8 cellular contexts compared by ENCODE assay signal in genomic region chr7:76549855-76550248, GRCh38. TPM values are rescaled to one million over a fixed set of nuclear protein-coding genes. Genes with fewer than 3 reads are reported as not detected.
DNase-seq lines count a peak whose midpoint lies in the region; ATAC-seq, FAIRE-seq and TF ChIP-seq lines count a peak whose summit lies in the region.
"Not testable (repeated sequence)": the region's sequence is repeated elsewhere in the genome, so short reads cannot be mapped to it uniquely, and the experiment has no call there.

No MANE protein-coding gene starts in this region.

- peak overlapping the region; percentile 96 for H3K4me3 Mint-ChIP-seq in HFFc6
- H3K4me3 Mint-ChIP-seq in activated naive CD8-positive, alpha-beta T cell treated with anti-CD3 and anti-CD28 coated beads for 36 hours: peak overlapping the region; percentile 96

- peak overlapping the region; percentile 0 for H2AFZ ChIP-seq in endothelial cell of umbilical vein (ENCODE audit: low read depth, low read length)
- H2AFZ ChIP-seq in neural cell (ENCODE audit: low read depth, low read length): not testable (repeated sequence)

- not testable (repeated sequence) for TF ChIP-seq CTCF in HFFc6 (IDR thresholded peaks at IDR 0.05); endothelial cell of umbilical vein (IDR thresholded peaks at IDR 0.05; ENCODE audit: extremely low read depth in 1 of 2, insufficient read depth in 1 of 2, low read depth in 1 of 2, low read length in 2 of 2); neural cell (IDR thresholded peaks at IDR 0.05; ENCODE audit: poor library complexity, severe bottlenecking)

- not testable (repeated sequence) for H3K27me3 Mint-ChIP-seq in HFFc6 (ENCODE audit: insufficient read depth); activated naive CD8-positive, alpha-beta T cell treated with anti-CD3 and anti-CD28 coated beads for 36 hours

- not testable (repeated sequence) for H3K9me2 ChIP-seq in neural cell (ENCODE audit: insufficient read depth, low read length)

- not testable (repeated sequence) for H3K9me3 Mint-ChIP-seq in HFFc6; activated naive CD8-positive, alpha-beta T cell treated with anti-CD3 and anti-CD28 coated beads for 36 hours

- H3K79me2 ChIP-seq in endothelial cell of umbilical vein (ENCODE audit: control insufficient read depth, insufficient read depth, low read length): peaks cover 20% of the 10 kb centered on the region
- not testable (repeated sequence) for H3K79me2 ChIP-seq in neural cell (replicated peaks; ENCODE audit: insufficient read depth, low read length)

- peak overlapping the region; percentile 86 for H3K4me3 ChIP-seq in SK-N-MC
- peak overlapping the region; percentile 52 to 83 (median 65) for H3K4me3 ChIP-seq in endothelial cell of umbilical vein (replicated peaks in 1 of 3; ENCODE audit: insufficient read depth in 1 of 3, low read depth in 1 of 3, low read length in 3 of 3)
- peak overlapping the region; percentile 75 for H3K4me3 ChIP-seq in iPS-18c (ENCODE audit: insufficient read depth, low read depth, low read length)
- H3K4me3 ChIP-seq in neural cell (ENCODE audit: low read length): peak overlapping the region; percentile 72

- H3K9me3 ChIP-seq in SK-N-MC (ENCODE audit: low read depth, low read length); endothelial cell of umbilical vein (replicated peaks; ENCODE audit: control insufficient read depth, insufficient read depth, low read length); iPS-18c (ENCODE audit: control insufficient read depth, insufficient read depth, low read length); neural cell (ENCODE audit: low read length): not testable (repeated sequence)

- not testable (repeated sequence) for FAIRE-seq in endothelial cell of umbilical vein (lab: Jason Lieb, UNC)

- TF ChIP-seq EP300 in neural cell (conservative IDR thresholded peaks at IDR 0.05; ENCODE audit: poor library complexity, severe bottlenecking): not testable (repeated sequence)

- CTCF ChIA-PET in endothelial cell of umbilical vein (lab: Charles Lee): not testable (repeated sequence)

- not testable (repeated sequence) for ATAC-seq in stimulated activated naive CD8-positive, alpha-beta T cell treated with anti-CD3 and anti-CD28 coated beads, Interleukin-15, Interleukin-2, amounts not matched to agents 100 U/mL and 50 U/mL, for 24 hours

- H3K36me3 ChIP-seq in SK-N-MC (ENCODE audit: insufficient read depth, low read length); endothelial cell of umbilical vein (ENCODE audit: control insufficient read depth in 2 of 2, extremely low read depth in 1 of 2, insufficient read depth in 2 of 2, low read length in 2 of 2); neural cell (ENCODE audit: insufficient read depth, low read length): not testable (repeated sequence)

- H3K4me1 ChIP-seq in endothelial cell of umbilical vein (ENCODE audit: control insufficient read depth, extremely low read depth, insufficient read depth, low read length): not testable (repeated sequence)

- BruUV-seq in endothelial cell of umbilical vein (replicated peaks; lab: Mats Ljungman, UMichigan): not testable (repeated sequence)

- H3K4me2 ChIP-seq in endothelial cell of umbilical vein (ENCODE audit: insufficient read depth, low read length): peak overlapping the region; percentile 58
- H3K4me2 ChIP-seq in neural cell (ENCODE audit: low read length): not testable (repeated sequence)

- peaks cover 23% of the 10 kb centered on the region for H3K4me1 Mint-ChIP-seq in HFFc6 (ENCODE audit: low read depth)
- peaks cover 14% of the 10 kb centered on the region for H3K4me1 Mint-ChIP-seq in activated naive CD8-positive, alpha-beta T cell treated with anti-CD3 and anti-CD28 coated beads for 36 hours

- peak; percentile 1 for DNase-seq in Ammon's horn (ENCODE audit: low spot score)
- DNase-seq in HFFc6; SK-N-MC (ENCODE audit: low read depth, low spot score); activated naive CD8-positive, alpha-beta T cell treated with anti-CD3 and anti-CD28 coated beads for 36 hours; endothelial cell of umbilical vein (ENCODE audit: low read depth, low spot score): not testable (repeated sequence)
- DNase-seq in stimulated activated naive CD8-positive, alpha-beta T cell treated with anti-CD3 and anti-CD28 coated beads, Interleukin-15, Interleukin-2, amounts not matched to agents 100 U/mL and 50 U/mL, for 24 hours: peak; percentile 31

- not testable (repeated sequence) for TF ChIP-seq RAD21 in neural cell (conservative IDR thresholded peaks at IDR 0.05)

- intact Hi-C loops in endothelial cell of umbilical vein (cut with micrococcal nuclease): not testable (repeated sequence)

- peak overlapping the region; percentile 83 for H3K27ac Mint-ChIP-seq in HFFc6
- H3K27ac Mint-ChIP-seq in activated naive CD8-positive, alpha-beta T cell treated with anti-CD3 and anti-CD28 coated beads for 36 hours: peak overlapping the region; percentile 89

- not testable (repeated sequence) for TF ChIP-seq POLR2A in endothelial cell of umbilical vein (IDR thresholded peaks at IDR 0.05; ENCODE audit: low read depth, low read length)

- H3K27me3 ChIP-seq in endothelial cell of umbilical vein (ENCODE audit: control insufficient read depth in 2 of 2, insufficient read depth in 2 of 2, low read length in 2 of 2); neural cell (ENCODE audit: insufficient read depth, low read depth, low read length): not testable (repeated sequence)

- H3K9ac ChIP-seq in SK-N-MC (ENCODE audit: insufficient read length) (peak overlapping the region; percentile 91), endothelial cell of umbilical vein (replicated peaks; ENCODE audit: extremely low read depth, insufficient read depth, low read length) (peak overlapping the region; percentile 63), neural cell (ENCODE audit: low read length) (peak overlapping the region; percentile 78)

- POLR2A ChIA-PET in endothelial cell of umbilical vein (lab: Charles Lee): not testable (repeated sequence)

- H3K36me3 Mint-ChIP-seq in HFFc6 (ENCODE audit: low read depth): peaks cover 15% of the 10 kb centered on the region
- H3K36me3 Mint-ChIP-seq in activated naive CD8-positive, alpha-beta T cell treated with anti-CD3 and anti-CD28 coated beads for 36 hours: peaks cover 16% of the 10 kb centered on the region

- H3K27ac ChIP-seq in SK-N-MC; neural cell (ENCODE audit: low read length): not testable (repeated sequence)
- peak overlapping the region; percentile 75 for H3K27ac ChIP-seq in endothelial cell of umbilical vein (ENCODE audit: insufficient read depth, low read depth, low read length)

- not testable (repeated sequence) for H3K9me1 ChIP-seq in endothelial cell of umbilical vein (replicated peaks; ENCODE audit: control insufficient read depth, extremely low read depth, insufficient read depth, low read length)

- not testable (repeated sequence) for H4K20me1 ChIP-seq in endothelial cell of umbilical vein (replicated peaks; ENCODE audit: control insufficient read depth, extremely low read depth, insufficient read depth, low read length); neural cell (ENCODE audit: insufficient read depth)

- not testable (repeated sequence) for H3F3A ChIP-seq in neural cell (ENCODE audit: insufficient read depth, low read length, poor library complexity, severe bottlenecking)

- dilution Hi-C loops in endothelial cell of umbilical vein (cut with MboI; ENCODE audit: extremely low pct_ligation_motif_present, low sequenced_read_pairs): not testable (repeated sequence)

RNA-seq across cellular contexts. Expression of gene SPDYE16, which starts 6.8 kb away (rescaled TPM):
- under 1 TPM in 1 of 6 experiments, not detected in 5; 0.07 TPM for total RNA-seq in HFFc6 (2021; fragmentation: NEBNext Ultra II Directional; extraction: Animal tissue kit (Norgen Biotek cat#: 25700))
- under 1 TPM; 0.12 to 0.14 TPM for total RNA-seq in activated naive CD8-positive, alpha-beta T cell treated with anti-CD3 and anti-CD28 coated beads for 36 hours
- 0.22 TPM in 1 of 2 replicates, not detected in the other for total RNA-seq in endothelial cell of umbilical vein
- 0.03 and 0.24 TPM in 2 replicates for polyA plus RNA-seq in endothelial cell of umbilical vein
- polyA plus RNA-seq in endothelial cell of umbilical vein (2011; cell fraction: cytosol; rRNA removed): 0.06 and 0.15 TPM in 2 replicates
- polyA plus RNA-seq in endothelial cell of umbilical vein (2011; cell fraction: nucleus; rRNA removed): 0.14 and 0.22 TPM in 2 replicates
- polyA plus RNA-seq in endothelial cell of umbilical vein (2012): 0.10 and 0.19 TPM in 2 replicates
- polyA minus RNA-seq in endothelial cell of umbilical vein: not detected in 2 replicates
- not detected for polyA minus RNA-seq in endothelial cell of umbilical vein (2011; cell fraction: cytosol; rRNA and poly(A)+ RNA removed)
- polyA minus RNA-seq in endothelial cell of umbilical vein (2011; cell fraction: nucleus; rRNA and poly(A)+ RNA removed): 0.10 TPM in 1 of 2 replicates, not detected in the other
- 0.81 and 1.2 TPM in 2 replicates for polyA plus RNA-seq in neural cell
- polyA minus RNA-seq in neural cell: 0.35 TPM in 1 of 2 replicates, not detected in the other

RNA-seq across cellular contexts. Expression of gene UPK3B, which starts 39.5 kb away (rescaled TPM):
- under 1 TPM in 1 of 6 experiments, not detected in 5; 0.41 TPM for total RNA-seq in HFFc6 (2021; fragmentation: NEBNext Ultra II Directional; extraction: Animal tissue kit (Norgen Biotek cat#: 25700))
- not detected for total RNA-seq in activated naive CD8-positive, alpha-beta T cell treated with anti-CD3 and anti-CD28 coated beads for 36 hours
- 0.77 and 0.97 TPM in 2 replicates for total RNA-seq in endothelial cell of umbilical vein
- polyA plus RNA-seq in endothelial cell of umbilical vein (0.19 TPM in 1 of 2 replicates, not detected in the other), neural cell (0.88 TPM in 1 of 2 replicates, not detected in the other)
- not detected in 2 replicates for polyA plus RNA-seq in endothelial cell of umbilical vein (2011; cell fraction: cytosol; rRNA removed)
- polyA plus RNA-seq in endothelial cell of umbilical vein (2011; cell fraction: nucleus; rRNA removed): 0.67 and 1.1 TPM in 2 replicates
- not detected in 2 replicates for polyA plus RNA-seq in endothelial cell of umbilical vein (2012)
- polyA minus RNA-seq in endothelial cell of umbilical vein (1.5 TPM in 1 of 2 replicates, not detected in the other), neural cell (2.2 TPM in 1 of 2 replicates, not detected in the other)
- 5.1 TPM for polyA minus RNA-seq in endothelial cell of umbilical vein (2011; cell fraction: cytosol; rRNA and poly(A)+ RNA removed)
- polyA minus RNA-seq in endothelial cell of umbilical vein (2011; cell fraction: nucleus; rRNA and poly(A)+ RNA removed): 1.3 TPM in 1 of 2 replicates, not detected in the other
